Comparison of ENCODE assay signal across 7 cellular contexts in genomic region chr1:161486806-161487482, GRCh38. TPM values are rescaled to one million over a fixed set of nuclear protein-coding genes. Genes with fewer than 3 reads are reported as not detected.
DNase-seq lines count a peak whose midpoint lies in the region; ATAC-seq, FAIRE-seq and TF ChIP-seq lines count a peak whose summit lies in the region.

No MANE protein-coding gene starts in this region.

- no peaks in the 10 kb centered on the region for H4K20me1 ChIP-seq in OCI-LY7 (ENCODE audit: insufficient read depth, low read length)

- FAIRE-seq in G401.6 (lab: Jason Lieb, UNC) (peak; percentile 57), HTR-8/SVneo (lab: Jason Lieb, UNC) (no peak), small intestine (lab: Jason Lieb, UNC) (no peak)

- H3K9me2 ChIP-seq in OCI-LY7 (ENCODE audit: insufficient read depth, low read length), result no peaks in the 10 kb centered on the region

- BruUV-seq in OCI-LY7 (replicated peaks; lab: Mats Ljungman, UMichigan), result no TSS peak

- intact Hi-C loops in OCI-LY7 (cut with micrococcal nuclease; ENCODE audit: unreplicated experiment), result loop anchor here (1.0 kb wide), 1 partner anchor 254 kb away; no protein-coding TSS in a partner anchor
- intact Hi-C loops in ascending aorta (cut with DNase I), result loop anchor here (1.0 to 10.0 kb wide), 2 partner anchors 78 to 254 kb away; no protein-coding TSS in a partner anchor

- no peaks in the 10 kb centered on the region for H3K9me3 ChIP-seq in OCI-LY7 (ENCODE audit: low read length)
- H3K9me3 ChIP-seq in ascending aorta, result no peaks in the 10 kb centered on the region
- no peaks in the 10 kb centered on the region for H3K9me3 ChIP-seq in small intestine (ENCODE audit: control insufficient read depth, low read depth)

- no peak overlapping the region for H2AFZ ChIP-seq in OCI-LY7 (ENCODE audit: low read length)

- no peak overlapping the region for H3K4me3 ChIP-seq in OCI-LY7 (ENCODE audit: low read depth, low read length, poor library complexity, severe bottlenecking)
- H3K4me3 ChIP-seq in ascending aorta, result peak overlapping the region in 1 of 2 donors; percentile 15
- H3K4me3 ChIP-seq in small intestine (ENCODE audit: low read depth in 1 of 2, low read length in 2 of 2), result no peak overlapping the region

- H3K27me3 ChIP-seq in ascending aorta (no peaks in the 10 kb centered on the region), small intestine (ENCODE audit: control insufficient read depth in 2 of 2, insufficient read depth in 2 of 2, low read length in 2 of 2) (peaks cover 0 to 6% of the 10 kb centered on the region in 2 donors)

- 47 to 62% (median 51%) methylated on average over 6 of the region's 6 CpGs for WGBS in small intestine, 3 donors

- CTCF ChIA-PET in OCI-LY7 (lab: Charles Lee; ENCODE audit: unreplicated experiment), result interaction anchor here (1.1 kb wide), 1 partner anchor 253 kb away, joined by 4 read pairs; no protein-coding TSS in a partner anchor

- no peak for ATAC-seq in GM18502 (IDR thresholded peaks at IDR 0.05; ENCODE audit: poor library complexity, unreplicated experiment)

- H3K27ac ChIP-seq in OCI-LY7 (ENCODE audit: low read depth, low read length, poor library complexity, severe bottlenecking) (no peak overlapping the region), ascending aorta (no peak overlapping the region), small intestine (ENCODE audit: low read depth in 1 of 2, low read length in 1 of 2) (no peak overlapping the region)

- POLR2A ChIA-PET in OCI-LY7 (lab: Charles Lee), result no interaction called here

- DNase-seq in HTR-8/SVneo (ENCODE audit: insufficient read length, low spot score), result peak; percentile 48
- peak; percentile 81 for DNase-seq in OCI-LY7 (ENCODE audit: low spot score)
- no peak for DNase-seq in ascending aorta (ENCODE audit: low spot score in 2 of 2)
- DNase-seq in hepatic stellate cell (ENCODE audit: low spot score), result peak; percentile 66
- peak; percentile 26 for DNase-seq in small intestine

- no peak overlapping the region for H3K4me2 ChIP-seq in OCI-LY7 (ENCODE audit: low read length)

- no peaks in the 10 kb centered on the region for H3K79me2 ChIP-seq in OCI-LY7 (ENCODE audit: insufficient read depth, low read depth, low read length)

- peak; percentile 95 for TF ChIP-seq CTCF in OCI-LY7 (conservative IDR thresholded peaks at IDR 0.05; ENCODE audit: low read length)
- peak; percentile 59 to 74 (median 74) for TF ChIP-seq CTCF in ascending aorta (IDR thresholded peaks at IDR 0.05)

- H3K36me3 ChIP-seq in OCI-LY7 (ENCODE audit: insufficient read depth, low read length) (no peaks in the 10 kb centered on the region), ascending aorta (no peaks in the 10 kb centered on the region), small intestine (ENCODE audit: control insufficient read depth in 2 of 2, insufficient read depth in 2 of 2, low read length in 2 of 2) (no peaks in the 10 kb centered on the region)

- no peaks in the 10 kb centered on the region for H3K4me1 ChIP-seq in OCI-LY7 (ENCODE audit: insufficient read depth, low read length, poor library complexity, severe bottlenecking)
- H3K4me1 ChIP-seq in ascending aorta, result no peaks in the 10 kb centered on the region
- H3K4me1 ChIP-seq in small intestine (ENCODE audit: control insufficient read depth in 2 of 2, insufficient read depth in 1 of 2, low read depth in 1 of 2, low read length in 1 of 2), result no peaks in the 10 kb centered on the region

RNA-seq across cellular contexts. Expression of gene FCGR2A, which starts 18.3 kb away (rescaled TPM):
- 1.1 and 1.4 TPM in 2 replicates for total RNA-seq in OCI-LY7 (2014; rRNA removed; shearing (Covaris generic))
- 0.42 and 0.53 TPM in 2 replicates for total RNA-seq in OCI-LY7 (2022)
- total RNA-seq in ascending aorta, result 23.6 TPM
- polyA plus RNA-seq in small intestine, result 10 to 100 TPM in 1 of 3 donors, 1 to 10 TPM in 2; 1.1 to 18.7 (median 4.6) TPM

RNA-seq across cellular contexts. Expression of gene HSPA6, which starts 37.4 kb away (rescaled TPM):
- not detected in 2 replicates for total RNA-seq in OCI-LY7 (2014; rRNA removed; shearing (Covaris generic))
- total RNA-seq in OCI-LY7 (2022) (0.13 TPM in 1 of 2 replicates, not detected in the other), ascending aorta (1.9 TPM)
- 1 to 10 TPM in 2 of 3 donors, under 1 TPM in 1; 0.22 to 1.6 (median 1.1) TPM for polyA plus RNA-seq in small intestine

Comparison
In these comparisons a context has a peak if more than half of its experiments do, and no peak if none do; other contexts are left out.
1. DNase-seq: peak in HTR-8/SVneo (single experiment), OCI-LY7 (single experiment), hepatic stellate cell (single experiment) and small intestine (single experiment); none in ascending aorta (0 of 2).
2. RNA of gene FCGR2A, which starts 18.3 kb away (total RNA-seq): 23.6 TPM in ascending aorta (single experiment); 0.42 to 1.4 TPM in OCI-LY7; every median in the first group is over 10 times any median in the second.